In genomic region chr5:115607935-115608334, GRCh38 we compare ENCODE assay signal across 17 cellular contexts. TPM values are rescaled to one million over a fixed set of nuclear protein-coding genes. Genes with fewer than 3 reads are reported as not detected.
A peak's percentile ranks its signal among the peaks of the same experiment; 100 is the strongest.
DNase-seq lines count a peak whose midpoint lies in the region; ATAC-seq and TF ChIP-seq lines count a peak whose summit lies in the region.
"Had no signal": no experiment of that assay in that cellular context is flagged by ENCODE, and none has a peak within 500 bp of the region (broad histone marks: within the 10 kb centered on the region; RNA-seq: fewer than 3 reads in every experiment).

No MANE protein-coding gene starts in this region.

- H3K9me3 ChIP-seq in Karpas-422 (ENCODE audit: low read length) (no peaks in the 10 kb centered on the region), esophagus muscularis mucosa (no peaks in the 10 kb centered on the region), smooth muscle cell (replicated peaks; ENCODE audit: low read depth) (no peaks in the 10 kb centered on the region)
- H3K9me3 ChIP-seq: BLaER1 had no signal

- H3K27me3 ChIP-seq in Karpas-422 (ENCODE audit: low read length) (no peaks in the 10 kb centered on the region), esophagus muscularis mucosa (no peaks in the 10 kb centered on the region), smooth muscle cell (ENCODE audit: low read depth) (no peaks in the 10 kb centered on the region)
- H3K27me3 ChIP-seq: BLaER1 had no signal

- intact Hi-C loops in esophagus muscularis mucosa (cut with DNase I) = no loop called here

- H3K4me3 Mint-ChIP-seq in activated naive CD4-positive, alpha-beta T cell treated with anti-CD3 and anti-CD28 coated beads, Interleukin-2, amount 50 U/mL, for 24 hours = no peak overlapping the region
- H3K4me3 Mint-ChIP-seq: CD8-positive, alpha-beta memory T cell had no signal

- H3K36me3 Mint-ChIP-seq in activated naive CD4-positive, alpha-beta T cell treated with anti-CD3 and anti-CD28 coated beads, Interleukin-2, amount 50 U/mL, for 24 hours = peaks cover 5% of the 10 kb centered on the region
- peaks cover 4 to 15% of the 10 kb centered on the region in 2 donors for H3K36me3 Mint-ChIP-seq in activated naive CD4-positive, alpha-beta T cell treated with anti-CD3 and anti-CD28 coated beads, Interleukin-2, amount 50 U/mL, for 72 hours

- no peak for TF ChIP-seq EP300 in esophagus muscularis mucosa (IDR thresholded peaks at IDR 0.05)

- no peak for ATAC-seq in activated naive CD4-positive, alpha-beta T cell treated with anti-CD3 and anti-CD28 coated beads, Interleukin-2, amount 50 U/mL, for 72 hours
- ATAC-seq in GM18868 (IDR thresholded peaks at IDR 0.05; ENCODE audit: unreplicated experiment) = no peak
- ATAC-seq: Panc1 had no signal

- DNase-seq in activated naive CD4-positive, alpha-beta T cell treated with anti-CD3 and anti-CD28 coated beads, Interleukin-2, amount 50 U/mL, for 72 hours (ENCODE audit: low spot score in 2 of 2) = no peak
- DNase-seq in Karpas-422 (no peak), esophagus muscularis mucosa (ENCODE audit: extremely low spot score) (no peak), smooth muscle cell (lab: John Stamatoyannopoulos, UW; ENCODE audit: unreplicated experiment) (no peak), cerebellar nuclear complex (lab: John Stamatoyannopoulos, UW) (no peak), GM03348 (ENCODE audit: low spot score) (no peak)
- DNase-seq: 8988T; CD8-positive, alpha-beta memory T cell; DMS79; GOT3; NCI-H187; NCI-H226; NCI-H524 treated with DMSO at 0.1 percent for 48 hours had no signal

- H3K9me3 Mint-ChIP-seq in activated naive CD4-positive, alpha-beta T cell treated with anti-CD3 and anti-CD28 coated beads, Interleukin-2, amount 50 U/mL, for 24 hours = no peaks in the 10 kb centered on the region
- no peaks in the 10 kb centered on the region for H3K9me3 Mint-ChIP-seq in activated naive CD4-positive, alpha-beta T cell treated with anti-CD3 and anti-CD28 coated beads, Interleukin-2, amount 50 U/mL, for 72 hours

- peaks cover 30% of the 10 kb centered on the region for H3K36me3 ChIP-seq in Karpas-422 (ENCODE audit: insufficient read depth, low read length)
- peaks cover 0 to 16% (median 3%) of the 10 kb centered on the region in 4 donors for H3K36me3 ChIP-seq in esophagus muscularis mucosa
- peaks cover 6% of the 10 kb centered on the region for H3K36me3 ChIP-seq in smooth muscle cell (ENCODE audit: low read depth)

- H3K79me2 ChIP-seq in Karpas-422 (ENCODE audit: low read length) = peaks cover 59% of the 10 kb centered on the region
- peaks cover 32% of the 10 kb centered on the region for H3K79me2 ChIP-seq in smooth muscle cell (ENCODE audit: low read depth)

- H3K9ac ChIP-seq in Karpas-422 (ENCODE audit: low read length) (no peak overlapping the region), smooth muscle cell (ENCODE audit: low read depth) (no peak overlapping the region)
- H3K9ac ChIP-seq: BLaER1 had no signal

- H3K4me3 ChIP-seq in Karpas-422 (ENCODE audit: low read length) (no peak overlapping the region), esophagus muscularis mucosa (no peak overlapping the region), smooth muscle cell (no peak overlapping the region)
- H3K4me3 ChIP-seq: BLaER1 had no signal

- no peaks in the 10 kb centered on the region for H3K9me2 ChIP-seq in Karpas-422 (replicated peaks; ENCODE audit: insufficient read depth, low read length)

- H3K4me2 ChIP-seq in Karpas-422 (ENCODE audit: low read depth, low read length, poor library complexity, severe bottlenecking) = no peak overlapping the region
- no peak overlapping the region for H3K4me2 ChIP-seq in smooth muscle cell
- H3K4me2 ChIP-seq: BLaER1 had no signal

- peaks cover 58% of the 10 kb centered on the region for H3K4me1 Mint-ChIP-seq in activated naive CD4-positive, alpha-beta T cell treated with anti-CD3 and anti-CD28 coated beads, Interleukin-2, amount 50 U/mL, for 24 hours

- peak overlapping the region; percentile 90 for H3K27ac Mint-ChIP-seq in activated naive CD4-positive, alpha-beta T cell treated with anti-CD3 and anti-CD28 coated beads, Interleukin-2, amount 50 U/mL, for 24 hours
- H3K27ac Mint-ChIP-seq in activated naive CD4-positive, alpha-beta T cell treated with anti-CD3 and anti-CD28 coated beads, Interleukin-2, amount 50 U/mL, for 72 hours = no peak overlapping the region

- H2AFZ ChIP-seq in Karpas-422 (ENCODE audit: low read length) = no peak overlapping the region
- no peak overlapping the region for H2AFZ ChIP-seq in smooth muscle cell (ENCODE audit: low read depth)

- no peak for TF ChIP-seq POLR2A in esophagus muscularis mucosa (IDR thresholded peaks at IDR 0.05; ENCODE audit: low read depth)

- H3K4me1 ChIP-seq in Karpas-422 (ENCODE audit: low read length) = peaks cover 40% of the 10 kb centered on the region
- peaks cover 6 to 50% (median 29%) of the 10 kb centered on the region in 4 donors for H3K4me1 ChIP-seq in esophagus muscularis mucosa
- H3K4me1 ChIP-seq in smooth muscle cell (ENCODE audit: low read depth) = peaks cover 1% of the 10 kb centered on the region

- 82% methylated on average over 2 of the region's 2 CpGs for WGBS in esophagus muscularis mucosa
- 87% methylated on average over 2 of the region's 2 CpGs for WGBS in smooth muscle cell (ENCODE audit: low lambda C conversion rate)

- H4K20me1 ChIP-seq in Karpas-422 (ENCODE audit: insufficient read depth, low read depth, low read length) (no peaks in the 10 kb centered on the region), smooth muscle cell (ENCODE audit: low read depth) (peaks cover 8% of the 10 kb centered on the region)

- H3K27me3 Mint-ChIP-seq in activated naive CD4-positive, alpha-beta T cell treated with anti-CD3 and anti-CD28 coated beads, Interleukin-2, amount 50 U/mL, for 24 hours = no peaks in the 10 kb centered on the region
- H3K27me3 Mint-ChIP-seq: CD8-positive, alpha-beta memory T cell had no signal

- H3F3A ChIP-seq in smooth muscle cell (ENCODE audit: low read depth) = peaks cover 18% of the 10 kb centered on the region

- TF ChIP-seq CTCF in esophagus muscularis mucosa (IDR thresholded peaks at IDR 0.05) = no peak
- TF ChIP-seq CTCF in smooth muscle cell (IDR thresholded peaks at IDR 0.05; ENCODE audit: borderline replicate concordance, insufficient read depth, poor library complexity, severe bottlenecking) = no peak

- peak overlapping the region; percentile 31 for H3K27ac ChIP-seq in Karpas-422 (ENCODE audit: low read length)
- H3K27ac ChIP-seq in esophagus muscularis mucosa (replicated peaks in 1 of 4) = peak overlapping the region; percentile 13 to 69 (median 28)
- peak overlapping the region; percentile 55 for H3K27ac ChIP-seq in smooth muscle cell (ENCODE audit: low read depth)
- H3K27ac ChIP-seq: BLaER1 had no signal

RNA-seq across cellular contexts. Expression of gene TICAM2, which starts 5.7 kb away (rescaled TPM):
- total RNA-seq in activated naive CD4-positive, alpha-beta T cell treated with anti-CD3 and anti-CD28 coated beads, Interleukin-2, amount 50 U/mL, for 72 hours = under 1 TPM; 0.66 to 0.91 TPM
- total RNA-seq in Karpas-422 (2014; rRNA removed; shearing (Covaris generic); ENCODE audit: low replicate concordance) = 0.07 TPM in 1 of 2 replicates, not detected in the other
- total RNA-seq in esophagus muscularis mucosa (1 to 10 TPM; 1.2 to 3.0 (median 1.5) TPM), smooth muscle cell (13.3 and 17.7 TPM in 2 replicates)
- polyA plus RNA-seq in smooth muscle cell = 8.3 and 11.5 TPM in 2 replicates

RNA-seq across cellular contexts. Expression of gene TMED7, which starts 17.9 kb away (rescaled TPM):
- total RNA-seq in activated naive CD4-positive, alpha-beta T cell treated with anti-CD3 and anti-CD28 coated beads, Interleukin-2, amount 50 U/mL, for 72 hours = 10 to 100 TPM; 33.1 to 38.4 TPM
- total RNA-seq in Karpas-422 (2014; rRNA removed; shearing (Covaris generic); ENCODE audit: low replicate concordance) = 60.8 and 61.1 TPM in 2 replicates
- total RNA-seq in esophagus muscularis mucosa = 100 to 1,000 TPM in 2 of 4 donors, 10 to 100 TPM in 2; 86.8 to 183 (median 136) TPM
- 236 and 293 TPM in 2 replicates for total RNA-seq in smooth muscle cell
- 71.5 and 91.5 TPM in 2 replicates for polyA plus RNA-seq in smooth muscle cell
